Comparison of ENCODE assay signal across 29 cellular contexts in the genomic region with DNA sequence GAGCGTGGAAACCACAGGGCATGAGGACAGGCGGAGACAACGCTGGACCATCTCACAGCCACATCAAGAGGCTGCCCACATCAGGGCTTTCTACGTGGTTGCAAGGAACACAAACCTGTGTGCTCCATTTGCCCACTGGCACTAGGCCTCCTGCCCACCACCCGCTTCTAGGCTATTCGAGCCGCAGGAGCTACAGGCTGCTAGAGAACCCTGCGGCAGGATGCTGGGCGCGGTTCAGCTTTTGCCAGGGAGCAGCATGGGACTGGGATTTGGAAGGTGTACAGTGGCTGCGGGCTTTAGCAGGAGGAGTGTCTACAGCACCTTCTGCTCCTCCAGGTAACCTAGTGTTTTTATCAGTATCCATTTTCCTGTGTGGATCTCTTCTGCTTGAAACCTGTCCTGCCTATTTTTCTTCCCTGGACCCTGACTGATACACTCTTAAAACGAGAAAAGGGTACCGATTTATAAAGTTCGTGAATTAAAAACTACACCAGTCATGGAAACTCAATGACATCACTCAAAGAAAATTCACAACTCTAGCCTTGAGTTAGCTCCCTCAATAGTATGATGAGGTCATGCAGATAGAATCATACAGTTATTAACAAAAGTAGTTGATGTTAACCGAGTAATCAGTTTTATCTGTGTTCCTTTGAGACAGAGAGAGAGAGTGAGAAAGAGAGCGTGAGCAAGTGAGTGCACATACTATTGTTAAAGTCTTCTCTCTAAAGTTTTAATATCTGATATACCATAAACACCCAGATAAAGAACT. TPM values are rescaled to one million over a fixed set of nuclear protein-coding genes. Genes with fewer than 3 reads are reported as not detected.
DNase-seq lines count a peak whose midpoint lies in the region; ATAC-seq and TF ChIP-seq lines count a peak whose summit lies in the region.
"Had no signal": no experiment of that assay in that cellular context is flagged by ENCODE, and none has a peak within 500 bp of the region (broad histone marks: within the 10 kb centered on the region; RNA-seq: fewer than 3 reads in every experiment).

No MANE protein-coding gene starts in this region.

- no peak for TF ChIP-seq CTCF in endothelial cell (IDR thresholded peaks at IDR 0.05; ENCODE audit: unreplicated experiment)
- TF ChIP-seq CTCF in sigmoid colon (IDR thresholded peaks at IDR 0.05) = no peak
- TF ChIP-seq CTCF in GM10266 (IDR thresholded peaks at IDR 0.05; ENCODE audit: control insufficient read depth, insufficient read depth, low read depth, missing control alignments) = no peak
- no peak for TF ChIP-seq CTCF in upper lobe of right lung (IDR thresholded peaks at IDR 0.05)

- no peak for ATAC-seq in upper lobe of right lung
- ATAC-seq: body of pancreas, GM12878, K562, left lung, Panc1 had no signal

- peak overlapping the region; percentile 38 for H3K27ac Mint-ChIP-seq in activated CD4-positive, alpha-beta memory T cell treated with anti-CD3 and anti-CD28 coated beads for 36 hours
- no peak overlapping the region for H3K27ac Mint-ChIP-seq in endothelial cell (ENCODE audit: unreplicated experiment)
- H3K27ac Mint-ChIP-seq: activated naive CD8-positive, alpha-beta T cell treated with anti-CD3 and anti-CD28 coated beads, Interleukin-2, amount 10 ng/mL, durations not matched to agents 7 days and 5 days had no signal

- no peaks in the 10 kb centered on the region for H3K4me1 ChIP-seq in sigmoid colon
- no peaks in the 10 kb centered on the region for H3K4me1 ChIP-seq in upper lobe of right lung
- H3K4me1 ChIP-seq: BE2C, body of pancreas, left lung, SJSA1 had no signal

- intact Hi-C loops in activated CD4-positive, alpha-beta memory T cell treated with anti-CD3 and anti-CD28 coated beads for 36 hours (cut with micrococcal nuclease) = no loop called here
- intact Hi-C loops in sigmoid colon (cut with DNase I) (no loop called here), upper lobe of right lung (cut with DNase I) (no loop called here)

- H3K4me1 Mint-ChIP-seq in activated CD4-positive, alpha-beta memory T cell treated with anti-CD3 and anti-CD28 coated beads for 36 hours (ENCODE audit: low read depth) = peaks cover 39% of the 10 kb centered on the region
- peaks cover 2% of the 10 kb centered on the region for H3K4me1 Mint-ChIP-seq in endothelial cell (ENCODE audit: unreplicated experiment)

- WGBS in sigmoid colon, 2 donors = 95 to 96% methylated on average over 16 of the region's 16 CpGs

- H3K36me3 ChIP-seq in sigmoid colon (peaks cover 45 to 97% (median 64%) of the 10 kb centered on the region in 4 donors), upper lobe of right lung (peaks cover 87% of the 10 kb centered on the region)

- peaks cover 75% of the 10 kb centered on the region for H3K36me3 Mint-ChIP-seq in activated CD4-positive, alpha-beta memory T cell treated with anti-CD3 and anti-CD28 coated beads for 36 hours
- peaks cover 43% of the 10 kb centered on the region for H3K36me3 Mint-ChIP-seq in endothelial cell (ENCODE audit: low read depth, unreplicated experiment)

- H3K27ac ChIP-seq in sigmoid colon (no peak overlapping the region), upper lobe of right lung (no peak overlapping the region)
- H3K27ac ChIP-seq: body of pancreas, hepatocyte, left lung, SJSA1 had no signal

- H3K27me3 ChIP-seq in sigmoid colon (no peaks in the 10 kb centered on the region), upper lobe of right lung (no peaks in the 10 kb centered on the region)
- H3K27me3 ChIP-seq: BE2C, body of pancreas, hepatocyte, left lung, SJSA1 had no signal

- POLR2A ChIA-PET in activated CD4-positive, alpha-beta memory T cell treated with anti-CD3 and anti-CD28 coated beads for 36 hours (lab: Charles Lee) = interaction anchor here (8.1 kb wide), 1 partner anchor 12 kb away, joined by 144 read pairs; no protein-coding TSS in a partner anchor

- CTCF ChIA-PET in activated CD4-positive, alpha-beta memory T cell treated with anti-CD3 and anti-CD28 coated beads for 36 hours (lab: Charles Lee) = interaction anchor here (7.0 kb wide), 1 partner anchor 12 kb away, joined by 103 read pairs; no protein-coding TSS in a partner anchor

- TF ChIP-seq POLR2A in sigmoid colon (IDR thresholded peaks at IDR 0.05) = no peak

- H3K4me3 Mint-ChIP-seq in activated CD4-positive, alpha-beta memory T cell treated with anti-CD3 and anti-CD28 coated beads for 36 hours = no peak overlapping the region
- peak overlapping the region; percentile 26 for H3K4me3 Mint-ChIP-seq in endothelial cell (ENCODE audit: unreplicated experiment)
- H3K4me3 Mint-ChIP-seq: activated naive CD8-positive, alpha-beta T cell treated with anti-CD3 and anti-CD28 coated beads, Interleukin-2, amount 10 ng/mL, durations not matched to agents 7 days and 5 days had no signal

- H3K9me3 Mint-ChIP-seq in activated CD4-positive, alpha-beta memory T cell treated with anti-CD3 and anti-CD28 coated beads for 36 hours = no peaks in the 10 kb centered on the region
- H3K9me3 Mint-ChIP-seq in endothelial cell (ENCODE audit: unreplicated experiment) = no peaks in the 10 kb centered on the region
- H3K9me3 Mint-ChIP-seq: activated naive CD8-positive, alpha-beta T cell treated with anti-CD3 and anti-CD28 coated beads, Interleukin-2, amount 10 ng/mL, durations not matched to agents 7 days and 5 days; immature natural killer cell; naive B cell had no signal

- peak; percentile 50 for DNase-seq in activated effector memory CD4-positive, alpha-beta T cell treated with anti-CD3 and anti-CD28 coated beads, Interleukin-2, amount 50 U/mL, for 16 hours
- DNase-seq in activated effector memory CD4-positive, alpha-beta T cell treated with Interleukin-2 at 50 U/mL for 16 hours = no peak
- no peak for DNase-seq in activated CD4-positive, alpha-beta memory T cell treated with anti-CD3 and anti-CD28 coated beads for 36 hours
- no peak for DNase-seq in endothelial cell (ENCODE audit: low spot score)
- peak; percentile 53 for DNase-seq in sigmoid colon
- DNase-seq in GM10266 (ENCODE audit: extremely low spot score) = no peak
- no peak for DNase-seq in upper lobe of right lung
- DNase-seq in NCI-H446 treated with DMSO at 0.1 percent for 48 hours (lab: John Stamatoyannopoulos, UW) = no peak
- DNase-seq: activated CD4-positive, alpha-beta T cell treated with anti-CD3 and anti-CD28 coated beads for 48 hours; activated naive CD8-positive, alpha-beta T cell treated with anti-CD3 and anti-CD28 coated beads, Interleukin-2, amount 10 ng/mL, durations not matched to agents 7 days and 5 days; BE2C; body of pancreas; COR-L47; DMS79 treated with DMSO at 0.1 percent for 48 hours; effector CD4-positive, alpha-beta T cell; erythroblast; immature natural killer cell; naive B cell; NCI-H1417 treated with DMSO at 0.1 percent for 48 hours; NCI-H510A; NK-92 treated with Interleukin-12 subunit alpha and Interleukin-12 subunit beta, amount 100 ng/mL, for 24 hours; T-helper 1 cell had no signal

- no peaks in the 10 kb centered on the region for H3K27me3 Mint-ChIP-seq in activated CD4-positive, alpha-beta memory T cell treated with anti-CD3 and anti-CD28 coated beads for 36 hours
- H3K27me3 Mint-ChIP-seq in endothelial cell (ENCODE audit: unreplicated experiment) = peaks cover 3% of the 10 kb centered on the region
- H3K27me3 Mint-ChIP-seq: activated naive CD8-positive, alpha-beta T cell treated with anti-CD3 and anti-CD28 coated beads, Interleukin-2, amount 10 ng/mL, durations not matched to agents 7 days and 5 days; naive B cell had no signal

- TF ChIP-seq EP300 in sigmoid colon (IDR thresholded peaks at IDR 0.05) = no peak

- H3K9me3 ChIP-seq in sigmoid colon (no peaks in the 10 kb centered on the region), upper lobe of right lung (no peaks in the 10 kb centered on the region)
- H3K9me3 ChIP-seq: BE2C, body of pancreas, left lung, SJSA1 had no signal

- H3K4me3 ChIP-seq in sigmoid colon (no peak overlapping the region), upper lobe of right lung (no peak overlapping the region)
- H3K4me3 ChIP-seq: body of pancreas, GM12878, hepatocyte, K562, left lung, SJSA1, smooth muscle cell had no signal

RNA-seq across cellular contexts. Expression of a gene that starts 12.8 kb away (rescaled TPM):
- total RNA-seq in activated CD4-positive, alpha-beta memory T cell treated with anti-CD3 and anti-CD28 coated beads for 36 hours = 10 to 100 TPM; 67.4 to 73.4 TPM
- 22.9 TPM for total RNA-seq in endothelial cell (ENCODE audit: unreplicated experiment)
- total RNA-seq in sigmoid colon = 10 to 100 TPM; 12.5 to 19.1 (median 15.1) TPM
- polyA plus RNA-seq in sigmoid colon = 10 to 100 TPM; 10.4 to 26.0 (median 12.6) TPM
- total RNA-seq in upper lobe of right lung = 21.4 TPM

RNA-seq across cellular contexts. Expression of a gene that starts 13.0 kb away (rescaled TPM):
- 1 to 10 TPM; 2.3 to 3.0 TPM for total RNA-seq in activated CD4-positive, alpha-beta memory T cell treated with anti-CD3 and anti-CD28 coated beads for 36 hours
- 5.9 TPM for total RNA-seq in endothelial cell (ENCODE audit: unreplicated experiment)
- 10 to 100 TPM in 1 of 4 donors, 1 to 10 TPM in 3; 3.9 to 10.2 (median 6.7) TPM for total RNA-seq in sigmoid colon
- 1 to 10 TPM in 2 of 3 donors, under 1 TPM in 1; 0.60 to 1.6 (median 1.4) TPM for polyA plus RNA-seq in sigmoid colon
- 8.0 TPM for total RNA-seq in upper lobe of right lung

Comparison
In these comparisons a context has a peak if more than half of its experiments do, and no peak if none do; other contexts are left out.
1. DNase-seq: peak in activated effector memory CD4-positive, alpha-beta T cell treated with anti-CD3 and anti-CD28 coated beads, Interleukin-2, amount 50 U/mL, for 16 hours (single experiment) and sigmoid colon (single experiment); none in activated effector memory CD4-positive, alpha-beta T cell treated with Interleukin-2 at 50 U/mL for 16 hours (single experiment), activated CD4-positive, alpha-beta memory T cell treated with anti-CD3 and anti-CD28 coated beads for 36 hours (single experiment), endothelial cell (single experiment), GM10266 (single experiment), upper lobe of right lung (single experiment) and NCI-H446 treated with DMSO at 0.1 percent for 48 hours (single experiment).